Comparison of ENCODE assay signal across 2 cellular contexts in the genomic region with DNA sequence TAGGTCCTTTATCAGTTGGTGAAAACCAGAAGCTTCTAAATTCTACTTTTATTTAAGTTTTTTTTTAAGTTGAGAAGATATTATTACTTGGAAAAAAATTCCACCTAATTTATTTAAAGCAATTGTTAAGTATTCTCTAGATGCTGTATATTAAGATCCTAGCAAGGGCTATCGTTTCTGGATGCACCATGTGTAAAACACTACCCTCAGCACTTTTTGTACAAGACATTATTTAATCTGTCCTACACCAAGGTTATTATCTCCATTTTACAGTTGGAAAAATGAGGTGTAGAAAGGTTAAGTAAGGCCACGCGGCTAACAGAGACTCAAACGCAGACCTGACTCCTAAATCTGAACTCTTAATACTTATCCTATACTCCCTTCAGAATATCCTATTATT.
TF ChIP-seq lines count a peak whose summit lies in the region.

No MANE protein-coding gene starts in this region.

TF ChIP-seq in A549, 52 proteins besides CTCF, POLR2A, EP300 and RAD21 (continued from another document):
- TF ChIP-seq HOXB13 (CRISPR knock-in tag; IDR thresholded peaks at IDR 0.05; ENCODE audit: low read depth) (no peak), NPAS2 (CRISPR knock-in tag; IDR thresholded peaks at IDR 0.05; ENCODE audit: borderline replicate concordance) (no peak), POLR2AphosphoS2 (conservative IDR thresholded peaks at IDR 0.05; ENCODE audit: low read length) (no peak), TFCP2L1 (CRISPR knock-in tag; IDR thresholded peaks at IDR 0.05) (no peak)

TF ChIP-seq in K562, 482 proteins besides CTCF, POLR2A, EP300 and RAD21:
- TF ChIP-seq, protein P1, sequence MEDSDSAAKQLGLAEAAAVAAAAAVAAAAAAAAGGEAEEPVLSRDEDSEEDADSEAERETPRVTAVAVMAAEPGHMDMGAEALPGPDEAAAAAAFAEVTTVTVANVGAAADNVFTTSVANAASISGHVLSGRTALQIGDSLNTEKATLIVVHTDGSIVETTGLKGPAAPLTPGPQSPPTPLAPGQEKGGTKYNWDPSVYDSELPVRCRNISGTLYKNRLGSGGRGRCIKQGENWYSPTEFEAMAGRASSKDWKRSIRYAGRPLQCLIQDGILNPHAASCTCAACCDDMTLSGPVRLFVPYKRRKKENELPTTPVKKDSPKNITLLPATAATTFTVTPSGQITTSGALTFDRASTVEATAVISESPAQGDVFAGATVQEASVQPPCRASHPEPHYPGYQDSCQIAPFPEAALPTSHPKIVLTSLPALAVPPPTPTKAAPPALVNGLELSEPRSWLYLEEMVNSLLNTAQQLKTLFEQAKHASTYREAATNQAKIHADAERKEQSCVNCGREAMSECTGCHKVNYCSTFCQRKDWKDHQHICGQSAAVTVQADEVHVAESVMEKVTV (CRISPR knock-in tag; IDR thresholded peaks at IDR 0.05) = no peak
- TF ChIP-seq TCF7L2 (IDR thresholded peaks at IDR 0.05; ENCODE audit: low read depth, low read length) (no peak), ZNF316 (IDR thresholded peaks at IDR 0.05) (peak; percentile 45), RNF2 (IDR thresholded peaks at IDR 0.05) (no peak), C11orf30 (IDR thresholded peaks at IDR 0.05; ENCODE audit: low read depth) (0 out of 2 replicates have a peak, but pooled peaks have one; percentile 18), ZNF780A (CRISPR knock-in tag; IDR thresholded peaks at IDR 0.05) (no peak), CEBPB (tag; IDR thresholded peaks at IDR 0.05) (no peak)
TF ChIP-seq in K562: peak in this region for 2.
